In the genomic region with DNA sequence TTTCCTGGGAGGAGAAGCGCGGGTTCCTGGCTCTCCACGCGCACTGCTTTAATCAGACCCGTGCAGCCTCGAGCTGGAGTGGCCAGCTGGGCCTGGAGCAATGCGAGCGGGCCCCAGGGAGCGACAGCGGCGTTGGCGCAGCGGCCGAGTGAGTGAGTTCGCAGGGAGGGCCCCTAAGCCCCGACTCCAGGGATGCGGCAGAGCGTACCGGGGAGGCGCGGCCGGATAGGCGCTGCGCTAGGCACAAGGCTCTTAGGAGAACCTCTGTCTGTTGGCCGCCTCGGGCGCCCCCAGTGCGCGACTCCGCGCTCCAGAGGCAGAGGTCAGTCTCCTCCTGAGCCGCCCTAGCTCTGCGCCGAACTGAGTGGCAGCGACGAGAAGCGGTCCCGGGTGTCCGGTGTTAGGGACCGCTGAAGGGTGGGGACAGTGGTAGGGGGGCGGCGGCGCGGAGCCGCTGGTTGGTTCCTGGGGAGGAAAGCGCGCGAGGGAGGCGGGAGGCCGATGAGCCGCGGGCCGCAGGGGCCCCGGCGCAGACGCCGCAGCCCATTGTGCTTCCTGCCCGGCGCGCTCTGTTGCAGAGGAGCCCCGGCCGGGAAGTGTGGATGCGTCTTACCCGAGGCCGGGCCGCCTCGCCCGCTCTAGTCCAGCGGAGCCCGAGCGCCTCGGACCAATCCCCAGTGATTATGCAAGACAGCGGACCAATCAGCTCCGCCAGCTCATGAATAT, we compare ENCODE assay signal across 8 cellular contexts. TPM values are rescaled to one million over a fixed set of nuclear protein-coding genes. Genes with fewer than 3 reads are reported as not detected.
DNase-seq lines count a peak whose midpoint lies in the region; TF ChIP-seq lines count a peak whose summit lies in the region.

No MANE protein-coding gene starts in this region.

- peak overlapping the region; percentile 47 for H3K4me3 ChIP-seq in H7 (ENCODE audit: insufficient read depth, low read depth, low read length)
- peak overlapping the region; percentile 41 for H3K4me3 ChIP-seq in astrocyte of the spinal cord (ENCODE audit: low read depth, low read length)

- CTCF ChIA-PET in RWPE1 (lab: Yijun Ruan, JAX): interaction anchor here (0.6 kb wide), 1 partner anchor 8 kb away, joined by 3 read pairs; no protein-coding TSS in a partner anchor

- in situ Hi-C loops in astrocyte of the spinal cord (cut with HindIII; ENCODE audit: low sequenced_read_pairs): no loop called here

- TF ChIP-seq CTCF in RWPE1 (conservative IDR thresholded peaks at IDR 0.05; ENCODE audit: low read depth): no peak
- no peak for TF ChIP-seq CTCF in astrocyte of the spinal cord (IDR thresholded peaks at IDR 0.05; ENCODE audit: low read depth, low read length)

- H3K27ac ChIP-seq in RWPE1: peak overlapping the region; percentile 95

- DNase-seq in stimulated activated CD4-positive, alpha-beta T cell treated with anti-CD3 and anti-CD28 coated beads, Interleukin-15, amount 100 ng/mL, for 24 hours: peak; percentile 76
- no peak for DNase-seq in stimulated activated CD4-positive, alpha-beta T cell treated with anti-CD3 and anti-CD28 coated beads, Interleukin-12 subunit alpha, Interleukin-12 subunit beta, amount 100 ng/mL, for 4 hours
- DNase-seq in H7: peak; percentile 97
- peak; percentile 84 to 89 for DNase-seq in Kasumi-1 (lab: John Stamatoyannopoulos, UW)
- DNase-seq in RWPE1 (ENCODE audit: low spot score): peak; percentile 93
- peak; percentile 93 for DNase-seq in astrocyte of the spinal cord (ENCODE audit: low read depth, low spot score)
- peak in 32 of 51 donors; percentile 7 to 74 (median 46) for DNase-seq in hypothalamus (lab: John Stamatoyannopoulos, UW)
- peak; percentile 64 for DNase-seq in pulmonary artery endothelial cell (ENCODE audit: low read depth, low spot score)

- no peaks in the 10 kb centered on the region for H3K36me3 ChIP-seq in H7 (replicated peaks; ENCODE audit: control insufficient read depth, insufficient read depth, low read length)

- H3K27me3 ChIP-seq in H7 (ENCODE audit: control insufficient read depth, insufficient read depth, low read length): peaks cover 99% of the 10 kb centered on the region

- POLR2A ChIA-PET in RWPE1 (lab: Yijun Ruan, JAX; ENCODE audit: low non-redundant PET): interaction anchor here (0.6 to 1.7 kb wide), 3 partner anchors 12 to 57 kb away, joined by 3 to 6 read pairs (median 3); no protein-coding TSS in a partner anchor

RNA-seq across cellular contexts. Expression of a gene that starts 0.4 kb away (rescaled TPM):
- total RNA-seq in H7 (2014; rRNA removed; shearing (Covaris generic)): 0.26 TPM in 1 of 2 replicates, not detected in the other
- 0.07 and 0.11 TPM in 2 replicates for total RNA-seq in pulmonary artery endothelial cell

RNA-seq across cellular contexts. Expression of a gene that starts 17.8 kb away (rescaled TPM):
- not detected in 2 replicates for total RNA-seq in H7 (2014; rRNA removed; shearing (Covaris generic))
- not detected in 2 replicates for total RNA-seq in pulmonary artery endothelial cell
